Comparison of ENCODE assay signal across 2 cellular contexts in the genomic region with DNA sequence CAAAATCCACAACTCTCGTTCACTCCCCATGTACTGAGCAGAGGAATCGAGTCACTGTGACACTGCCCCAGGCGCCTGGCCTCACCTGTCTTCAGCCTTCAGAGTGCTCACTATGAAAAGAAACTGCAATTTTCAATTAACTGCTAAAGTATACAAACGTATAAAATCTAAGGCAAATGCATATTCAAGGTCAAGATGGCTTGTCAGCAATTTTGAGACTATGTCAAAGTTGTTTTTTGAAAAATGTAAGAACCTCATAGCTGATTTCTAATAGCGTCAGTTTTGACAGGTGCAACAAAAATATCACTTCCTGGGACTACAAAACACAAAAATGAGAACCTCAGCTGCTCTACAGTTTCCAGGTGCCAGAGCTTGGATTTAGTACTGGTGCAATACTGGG.
TF ChIP-seq lines count a peak whose summit lies in the region.

No MANE protein-coding gene starts in this region.

TF ChIP-seq in HCT116, 20 proteins besides CTCF, POLR2A, EP300 and RAD21:
- no peak for TF ChIP-seq POLR2AphosphoS5 (IDR thresholded peaks at IDR 0.05; ENCODE audit: low read depth, low read length)
- no peak for TF ChIP-seq SRF (IDR thresholded peaks at IDR 0.05; ENCODE audit: low read depth)
- TF ChIP-seq ZFX (IDR thresholded peaks at IDR 0.05), result no peak
- TF ChIP-seq EZH2phosphoT487 (IDR thresholded peaks at IDR 0.05; ENCODE audit: borderline replicate concordance), result no peak
- TF ChIP-seq ELF1 (IDR thresholded peaks at IDR 0.05; ENCODE audit: borderline replicate concordance, low read depth), result no peak
- no peak for TF ChIP-seq EZH2 (IDR thresholded peaks at IDR 0.05)
- no peak for TF ChIP-seq CEBPB (IDR thresholded peaks at IDR 0.05; ENCODE audit: low read depth)
- no peak for TF ChIP-seq EGR1 (IDR thresholded peaks at IDR 0.05; ENCODE audit: low read depth)
- TF ChIP-seq SP1 (IDR thresholded peaks at IDR 0.05; ENCODE audit: low read depth), result no peak
- TF ChIP-seq CBX3 (IDR thresholded peaks at IDR 0.05; ENCODE audit: low read depth), result no peak

TF ChIP-seq in K562, 482 proteins besides CTCF, POLR2A, EP300 and RAD21:
- no peak for TF ChIP-seq ZNF444 (CRISPR knock-in tag; IDR thresholded peaks at IDR 0.05)
- peak; percentile 39; the same call in 1 of the 2 replicates for TF ChIP-seq ZNF316 (IDR thresholded peaks at IDR 0.05)
